8 cellular contexts compared by ENCODE assay signal in the genomic region with DNA sequence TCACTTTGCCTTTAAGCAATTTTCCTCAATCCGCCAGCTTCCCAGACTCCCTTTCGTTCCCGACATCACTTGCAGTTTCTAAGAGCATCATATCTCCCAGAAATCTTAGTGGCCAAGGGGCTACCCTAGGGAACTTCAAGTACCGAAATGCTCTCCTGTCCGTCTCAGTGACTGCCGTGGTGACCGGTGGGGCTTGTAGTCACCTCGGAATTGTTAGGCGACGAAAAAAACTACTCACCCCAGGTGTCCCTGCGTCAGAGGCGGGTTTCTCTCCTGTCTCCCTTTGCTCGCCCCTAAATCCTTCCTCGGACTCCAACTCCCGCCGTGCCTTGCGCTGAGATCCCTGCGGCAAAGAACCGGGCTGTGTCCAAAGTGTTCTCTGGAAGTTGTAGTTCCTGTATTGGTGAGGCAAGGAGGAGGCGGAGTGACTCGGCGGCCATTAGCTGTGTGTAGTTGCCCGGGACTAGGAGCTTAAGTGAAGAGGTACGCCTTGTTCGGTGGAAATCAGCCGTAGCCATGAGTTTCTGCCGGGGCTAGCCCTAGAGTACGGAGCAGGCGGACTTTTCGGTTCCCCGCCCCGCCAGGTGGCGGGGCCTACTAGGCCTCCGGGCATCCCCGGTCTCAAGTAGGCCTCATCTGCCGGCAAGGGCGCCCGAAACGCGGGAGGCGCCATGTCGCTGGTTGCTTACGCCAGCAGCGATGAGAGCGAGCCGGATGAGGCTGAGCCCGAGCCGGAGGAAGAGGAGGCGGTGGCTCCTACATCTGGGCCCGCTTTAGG. TPM values are rescaled to one million over a fixed set of nuclear protein-coding genes. Genes with fewer than 3 reads are reported as not detected.
DNase-seq lines count a peak whose midpoint lies in the region; ATAC-seq and TF ChIP-seq lines count a peak whose summit lies in the region.

A gene with protein sequence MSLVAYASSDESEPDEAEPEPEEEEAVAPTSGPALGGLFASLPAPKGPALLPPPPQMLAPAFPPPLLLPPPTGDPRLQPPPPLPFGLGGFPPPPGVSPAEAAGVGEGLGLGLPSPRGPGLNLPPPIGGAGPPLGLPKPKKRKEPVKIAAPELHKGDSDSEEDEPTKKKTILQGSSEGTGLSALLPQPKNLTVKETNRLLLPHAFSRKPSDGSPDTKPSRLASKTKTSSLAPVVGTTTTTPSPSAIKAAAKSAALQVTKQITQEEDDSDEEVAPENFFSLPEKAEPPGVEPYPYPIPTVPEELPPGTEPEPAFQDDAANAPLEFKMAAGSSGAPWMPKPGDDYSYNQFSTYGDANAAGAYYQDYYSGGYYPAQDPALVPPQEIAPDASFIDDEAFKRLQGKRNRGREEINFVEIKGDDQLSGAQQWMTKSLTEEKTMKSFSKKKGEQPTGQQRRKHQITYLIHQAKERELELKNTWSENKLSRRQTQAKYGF (plus strand): TSS at position 435 of the 778 bp plus-strand sequence. CDS start 237 bp downstream, at position 672.

- peak within 1 kb of the TSS; percentile 81 for H3K18ac ChIP-seq in trophoblast cell (ENCODE audit: low read length)

- H3K4me2 ChIP-seq in trophoblast cell (ENCODE audit: low read length) = peak within 1 kb of the TSS; percentile 92

- H3K36me3 ChIP-seq in trophoblast cell (ENCODE audit: control insufficient read depth in 1 of 2, insufficient read depth in 2 of 2, low read length in 2 of 2) = peaks cover 6 to 10% of the 10 kb centered on the region in 2 experiments

- peaks cover 12% of the 10 kb centered on the region for H3K79me1 ChIP-seq in trophoblast cell (ENCODE audit: low read length)

- no peak for TF ChIP-seq CTCF in GM12865 (IDR thresholded peaks at IDR 0.05; ENCODE audit: insufficient read depth, low read depth, low read length, missing control alignments)
- peak; percentile 40 for TF ChIP-seq CTCF in type B pancreatic cell (conservative IDR thresholded peaks at IDR 0.05)

- peak within 1 kb of the TSS; percentile 58 for H2AFZ ChIP-seq in trophoblast cell (ENCODE audit: insufficient read depth, low read length, poor library complexity)

- no peaks in the 10 kb centered on the region for H3K9me3 ChIP-seq in trophoblast cell (ENCODE audit: insufficient read depth, low read depth, low read length)

- H2BK12ac ChIP-seq in trophoblast cell (ENCODE audit: low read length) = no peak within 1 kb of the TSS

- H3K27me3 Mint-ChIP-seq in type B pancreatic cell = no peaks in the 10 kb centered on the region

- H3K4me1 ChIP-seq in trophoblast cell (ENCODE audit: control insufficient read depth in 1 of 2, insufficient read depth in 2 of 2, low read length in 2 of 2) = peaks cover 5 to 10% of the 10 kb centered on the region in 2 experiments

- peak within 1 kb of the TSS; percentile 89 for H2AK5ac ChIP-seq in trophoblast cell (ENCODE audit: low read length)

- peak within 1 kb of the TSS; percentile 98 for H3K9ac ChIP-seq in trophoblast cell (ENCODE audit: low read length)

- peak within 1 kb of the TSS; percentile 96 for H3K14ac ChIP-seq in trophoblast cell (ENCODE audit: low read length)

- H3K27ac ChIP-seq in adipose tissue (ENCODE audit: low read depth, low read length) (peak within 1 kb of the TSS; percentile 45), trophoblast cell (ENCODE audit: low read depth, low read length) (peak within 1 kb of the TSS; percentile 55)

- peak within 1 kb of the TSS; percentile 85 for H4K91ac ChIP-seq in trophoblast cell (ENCODE audit: low read depth, low read length)

- no peaks in the 10 kb centered on the region for H3K27me3 ChIP-seq in trophoblast cell (ENCODE audit: insufficient read depth, low read length)

- H3K4me3 ChIP-seq in GM12865 (ENCODE audit: low read depth, low read length) (peak within 1 kb of the TSS; percentile 92), trophoblast cell (ENCODE audit: low read depth, low read length) (peak within 1 kb of the TSS; percentile 91)

- H3K79me2 ChIP-seq in trophoblast cell (ENCODE audit: control insufficient read depth, insufficient read depth, low read length, poor library complexity) = peaks cover 18% of the 10 kb centered on the region

- no peak within 1 kb of the TSS for H3K4me3 Mint-ChIP-seq in type B pancreatic cell

- peaks cover 18% of the 10 kb centered on the region for H3K36me3 Mint-ChIP-seq in type B pancreatic cell

- no peak within 1 kb of the TSS for H3K23ac ChIP-seq in trophoblast cell (ENCODE audit: low read length)

- WGBS in adipose tissue, 3 donors = 0% methylated on average over 49 to 50 of the region's 50 CpGs
- WGBS in trophoblast cell (ENCODE audit: extremely low coverage, insufficient coverage, insufficient read length) = no CpG with 5 or more reads among the region's 50 CpGs

- ATAC-seq in HG02759 (IDR thresholded peaks at IDR 0.05; ENCODE audit: unreplicated experiment) = peak; percentile 95

- peak within 1 kb of the TSS; percentile 92 for H4K8ac ChIP-seq in trophoblast cell (ENCODE audit: low read depth, low read length)

- H2BK120ac ChIP-seq in trophoblast cell (ENCODE audit: insufficient read depth, low read length, poor library complexity) = peak within 1 kb of the TSS; percentile 74

- peak; percentile 100 for DNase-seq in GM12865 (ENCODE audit: low read depth)
- DNase-seq in NCI-H1417 (lab: John Stamatoyannopoulos, UW) = peak; percentile 99 to 100 (median 100)
- peak; percentile 93 to 98 for DNase-seq in SW 1271 (lab: John Stamatoyannopoulos, UW)
- peak; percentile 99 for DNase-seq in cardiac septum (ENCODE audit: low spot score)
- peak; percentile 99 to 100 for DNase-seq in trophoblast cell
- DNase-seq in type B pancreatic cell (ENCODE audit: extremely low spot score, unreplicated experiment) = peak; percentile 98

- peak within 1 kb of the TSS; percentile 87 for H3K4ac ChIP-seq in trophoblast cell (ENCODE audit: low read depth, low read length)

- peak within 1 kb of the TSS; percentile 68 for H4K12ac ChIP-seq in trophoblast cell (ENCODE audit: low read depth, low read length)

- no peaks in the 10 kb centered on the region for H3K9me3 Mint-ChIP-seq in type B pancreatic cell

- peak within 1 kb of the TSS; percentile 79 for H2BK5ac ChIP-seq in trophoblast cell (ENCODE audit: low read depth, low read length, poor library complexity)

- H3K27ac Mint-ChIP-seq in type B pancreatic cell = no peak within 1 kb of the TSS

- H3K4me1 Mint-ChIP-seq in type B pancreatic cell (ENCODE audit: unreplicated experiment) = peaks cover 34% of the 10 kb centered on the region

- intact Hi-C loops in cardiac septum (cut with DNase I) = loop anchor here (1.0 to 10.0 kb wide), 3 partner anchors 26 to 278 kb away; a partner anchor contains a TSS

RNA-seq across cellular contexts. Expression of the gene that starts here (rescaled TPM):
- polyA plus RNA-seq in adipose tissue = 10 to 100 TPM; 16.6 to 38.7 (median 35.8) TPM
- total RNA-seq in cardiac septum (44.5 TPM), type B pancreatic cell (ENCODE audit: low replicate concordance) (79.1 and 81.8 TPM in 2 replicates)
- 156 and 169 TPM in 2 replicates for polyA plus RNA-seq in trophoblast cell (2013)

Comparison
In these comparisons a context has a peak if more than half of its experiments do, and no peak if none do; other contexts are left out.
1. Peak in every context shown above with its lines: DNase-seq, ATAC-seq, H3K4me3 ChIP-seq and H3K27ac ChIP-seq.